Comparison of ENCODE assay signal across 1 cellular context in genomic region chr1:223123238-223123976, GRCh38.
TF ChIP-seq lines count a peak whose summit lies in the region.

No MANE protein-coding gene starts in this region.

TF ChIP-seq in HepG2, 621 proteins besides CTCF, POLR2A, EP300 and RAD21 (continued from another document):
- peak; percentile 36 to 38; a peak in 1 of 4 replicates for TF ChIP-seq HMGXB4 (CRISPR knock-in tag; IDR thresholded peaks at IDR 0.05; ENCODE audit: borderline replicate concordance in 1 of 2, low read depth in 1 of 2)
- no peak for TF ChIP-seq ZNF510 (CRISPR knock-in tag; IDR thresholded peaks at IDR 0.05; ENCODE audit: low read depth)
- peak; percentile 68 for TF ChIP-seq STAG1 (CRISPR knock-in tag; IDR thresholded peaks at IDR 0.05)
- peak; percentile 64; the same call in 1 of the 2 replicates for TF ChIP-seq MIER2 (CRISPR knock-in tag; IDR thresholded peaks at IDR 0.05)
- TF ChIP-seq MLLT10 (CRISPR knock-in tag; IDR thresholded peaks at IDR 0.05) = no peak
- TF ChIP-seq IRF2 (CRISPR knock-in tag; IDR thresholded peaks at IDR 0.05) = 0 out of 2 replicates have a peak, but pooled peaks have one; percentile 51
- TF ChIP-seq SMC3 (IDR thresholded peaks at IDR 0.05; ENCODE audit: low read length) = peak; percentile 34
- no peak for TF ChIP-seq ZNF468 (CRISPR knock-in tag; IDR thresholded peaks at IDR 0.05)
- TF ChIP-seq KAT8 (CRISPR knock-in tag; IDR thresholded peaks at IDR 0.05) = 0 out of 2 replicates have a peak, but pooled peaks have one; percentile 28
- TF ChIP-seq KDM2A (CRISPR knock-in tag; IDR thresholded peaks at IDR 0.05; ENCODE audit: borderline replicate concordance, low read depth) = peak; percentile 73; the same call in 1 of the 2 replicates
- TF ChIP-seq NR2C2 (CRISPR knock-in tag; IDR thresholded peaks at IDR 0.05; ENCODE audit: borderline replicate concordance) = no peak
- TF ChIP-seq ZNF484 (CRISPR knock-in tag; IDR thresholded peaks at IDR 0.05; ENCODE audit: borderline replicate concordance, low read depth) = no peak
